26 cellular contexts compared by ENCODE assay signal in genomic region chr6:81988871-81989270, GRCh38.
"Had no signal": no experiment of that assay in that cellular context is flagged by ENCODE, and none has a peak within 500 bp of the region (broad histone marks: within the 10 kb centered on the region; RNA-seq: fewer than 3 reads in every experiment).

No MANE protein-coding gene starts in this region.

- DNase-seq: activated B cell treated with CpG ODN at 0.5 μM for 24 hours; activated CD4-positive, alpha-beta T cell treated with anti-CD3 and anti-CD28 coated beads for 48 hours; activated CD4-positive, alpha-beta T cell treated with anti-CD3 and anti-CD28 coated beads, Interleukin-2, amount 50 U/mL, for 1 hour; activated CD4-positive, alpha-beta T cell treated with anti-CD3 and anti-CD28 coated beads, Interleukin-2, amount 50 U/mL, for 48 hours; activated CD8-positive, alpha-beta memory T cell treated with anti-CD3 and anti-CD28 coated beads for 24 hours; activated CD8-positive, alpha-beta T cell treated with anti-CD3 and anti-CD28 coated beads for 36 hours; activated effector memory CD4-positive, alpha-beta T cell treated with Interleukin-2 at 50 U/mL for 16 hours; activated gamma-delta T cell treated with Interleukin-2 at 50 U/mL for 16 hours; activated naive CD4-positive, alpha-beta T cell treated with anti-CD3 and anti-CD28 coated beads, Interleukin-2, amount 50 U/mL, for 16 hours; activated naive CD4-positive, alpha-beta T cell treated with Interleukin-2 at 50 U/mL for 16 hours; activated naive CD8-positive, alpha-beta T cell treated with anti-CD3 and anti-CD28 coated beads, Interleukin-2, amount 50 U/mL, for 24 hours; activated T-cell treated with anti-CD3 and anti-CD28 coated beads, Interleukin-2, amount 50 U/mL, for 4 hours; adrenal gland; dorsolateral prefrontal cortex; effector memory CD4-positive, alpha-beta T cell; endodermal cell; foreskin keratinocyte; head of caudate nucleus; T-cell; T-helper 9 cell; WERI-Rb-1 had no signal

- H3K4me1 ChIP-seq: adrenal gland, ascending aorta, breast epithelium, gastroesophageal sphincter had no signal

- H3K27me3 ChIP-seq: adrenal gland, ascending aorta, breast epithelium, cardiac muscle cell, dorsolateral prefrontal cortex, foreskin keratinocyte, gastroesophageal sphincter had no signal

- H3K4me3 ChIP-seq: adrenal gland, ascending aorta, breast epithelium, cardiac muscle cell, coronary artery, dorsolateral prefrontal cortex, gastroesophageal sphincter had no signal

- H3K36me3 ChIP-seq: adrenal gland, ascending aorta, breast epithelium, cardiac muscle cell, gastroesophageal sphincter, WERI-Rb-1 had no signal

- H3K27ac ChIP-seq: adrenal gland, ascending aorta, breast epithelium, cardiac muscle cell, coronary artery, dorsolateral prefrontal cortex, foreskin keratinocyte, gastroesophageal sphincter, WERI-Rb-1 had no signal
